In genomic region chr4:156512622-156513021, GRCh38 we compare ENCODE assay signal across 21 cellular contexts.
DNase-seq lines count a peak whose midpoint lies in the region; ATAC-seq and TF ChIP-seq lines count a peak whose summit lies in the region.
"Had no signal": no experiment of that assay in that cellular context is flagged by ENCODE, and none has a peak within 500 bp of the region (broad histone marks: within the 10 kb centered on the region; RNA-seq: fewer than 3 reads in every experiment).

No MANE protein-coding gene starts in this region.

- ATAC-seq in IMR-90 (ENCODE audit: low read depth) (peak; percentile 53; the same call in 1 of the 2 replicates), GM19463 (IDR thresholded peaks at IDR 0.05; ENCODE audit: unreplicated experiment) (no peak)
- no peak for ATAC-seq in effector memory CD8-positive, alpha-beta T cell (replicated peaks)
- ATAC-seq in stimulated activated naive CD8-positive, alpha-beta T cell treated with anti-CD3 and anti-CD28 coated beads, Interleukin-15, amount 100 ng/mL, for 72 hours, result no peak
- ATAC-seq: stimulated activated effector memory CD8-positive, alpha-beta T cell treated with anti-CD3 and anti-CD28 coated beads, Interleukin-12 subunit alpha, Interleukin-12 subunit beta, amount 100 ng/mL, for 72 hours had no signal

- H3K27me3 ChIP-seq in IMR-90 (ENCODE audit: control insufficient read depth, insufficient read depth, low read length) (no peaks in the 10 kb centered on the region), adipocyte (replicated peaks; ENCODE audit: control insufficient read depth, insufficient read depth, low read length) (no peaks in the 10 kb centered on the region)
- H3K27me3 ChIP-seq: thyroid gland had no signal

- H3K4ac ChIP-seq in IMR-90 (ENCODE audit: low read depth, low read length), result no peak overlapping the region

- no peak overlapping the region for H3K4me3 Mint-ChIP-seq in effector memory CD8-positive, alpha-beta T cell
- H3K4me3 Mint-ChIP-seq in stimulated activated naive CD8-positive, alpha-beta T cell treated with anti-CD3 and anti-CD28 coated beads, Interleukin-15, amount 100 ng/mL, for 72 hours, result no peak overlapping the region
- H3K4me3 Mint-ChIP-seq: central memory CD8-positive, alpha-beta T cell; mesothelial cell of epicardium; nephron progenitor cell; stimulated activated effector memory CD8-positive, alpha-beta T cell treated with anti-CD3 and anti-CD28 coated beads, Interleukin-12 subunit alpha, Interleukin-12 subunit beta, amount 100 ng/mL, for 72 hours had no signal

- no peak overlapping the region for H2BK20ac ChIP-seq in IMR-90 (ENCODE audit: low read depth, low read length)

- no peak overlapping the region for H3K18ac ChIP-seq in IMR-90 (ENCODE audit: low read depth, low read length)

- no peak overlapping the region for H4K91ac ChIP-seq in IMR-90 (ENCODE audit: insufficient read depth, low read depth, low read length)

- in situ Hi-C loops in IMR-90 (cut with MboI; ENCODE audit: low sequenced_read_pairs), result no loop called here

- H3K9ac ChIP-seq in IMR-90 (ENCODE audit: low read depth, low read length) (no peak overlapping the region), adipocyte (ENCODE audit: low read length) (no peak overlapping the region)

- no peak overlapping the region for H3K14ac ChIP-seq in IMR-90 (replicated peaks; ENCODE audit: low read depth, low read length)

- H3K56ac ChIP-seq in IMR-90 (ENCODE audit: extremely low read depth, insufficient read depth, low read length), result no peak overlapping the region

- no peak overlapping the region for H3K27ac Mint-ChIP-seq in effector memory CD8-positive, alpha-beta T cell
- H3K27ac Mint-ChIP-seq in stimulated activated naive CD8-positive, alpha-beta T cell treated with anti-CD3 and anti-CD28 coated beads, Interleukin-15, amount 100 ng/mL, for 72 hours, result no peak overlapping the region
- H3K27ac Mint-ChIP-seq: mesothelial cell of epicardium; nephron progenitor cell; progenitor cell of endocrine pancreas; stimulated activated effector memory CD8-positive, alpha-beta T cell treated with anti-CD3 and anti-CD28 coated beads, Interleukin-12 subunit alpha, Interleukin-12 subunit beta, amount 100 ng/mL, for 72 hours had no signal

- peaks cover 4% of the 10 kb centered on the region; the same call in 1 of the 2 replicates for H3K9me1 ChIP-seq in IMR-90 (ENCODE audit: insufficient read depth, low read length)

- no peak overlapping the region for H2AK9ac ChIP-seq in IMR-90 (replicated peaks; ENCODE audit: low read depth, low read length, poor library complexity)

- TF ChIP-seq CTCF in AG10803 (conservative IDR thresholded peaks at IDR 0.05; ENCODE audit: low read length) (no peak), IMR-90 (conservative IDR thresholded peaks at IDR 0.05; ENCODE audit: low read depth, low read length) (no peak)

- no peak overlapping the region for H3K4me2 ChIP-seq in IMR-90 (ENCODE audit: low read depth, low read length)

- H2BK5ac ChIP-seq in IMR-90 (ENCODE audit: low read depth, low read length, poor library complexity, severe bottlenecking), result no peak overlapping the region

- H3K4me1 ChIP-seq in IMR-90 (ENCODE audit: control insufficient read depth, insufficient read depth, low read length) (no peaks in the 10 kb centered on the region), adipocyte (ENCODE audit: control insufficient read depth, insufficient read depth, low read length) (no peaks in the 10 kb centered on the region)
- H3K4me1 ChIP-seq: thyroid gland had no signal

- H2AFZ ChIP-seq in IMR-90 (replicated peaks; ENCODE audit: low read length, poor library complexity), result no peak overlapping the region

- H3K4me3 ChIP-seq in AG10803 (ENCODE audit: low read length) (no peak overlapping the region), IMR-90 (ENCODE audit: insufficient read depth, low read depth, low read length) (no peak overlapping the region), adipocyte (ENCODE audit: low read length) (no peak overlapping the region)
- H3K4me3 ChIP-seq: thyroid gland had no signal

- H3K4me1 Mint-ChIP-seq in effector memory CD8-positive, alpha-beta T cell (ENCODE audit: low read depth in 2 of 2), result no peaks in the 10 kb centered on the region
- no peaks in the 10 kb centered on the region for H3K4me1 Mint-ChIP-seq in stimulated activated naive CD8-positive, alpha-beta T cell treated with anti-CD3 and anti-CD28 coated beads, Interleukin-15, amount 100 ng/mL, for 72 hours
- H3K4me1 Mint-ChIP-seq: central memory CD8-positive, alpha-beta T cell; stimulated activated effector memory CD8-positive, alpha-beta T cell treated with anti-CD3 and anti-CD28 coated beads, Interleukin-12 subunit alpha, Interleukin-12 subunit beta, amount 100 ng/mL, for 72 hours had no signal

- intact Hi-C loops in IMR-90 (cut with micrococcal nuclease), result no loop called here

- TF ChIP-seq POLR2A in IMR-90 (IDR thresholded peaks at IDR 0.05; ENCODE audit: low read depth, low read length), result no peak

- CTCF ChIA-PET in IMR-90 (lab: Yijun Ruan, JAX), result no interaction called here

- dilution Hi-C loops in IMR-90 (cut with HindIII; ENCODE audit: low sequenced_read_pairs, unreplicated experiment), result no loop called here

- H3K23ac ChIP-seq in IMR-90 (ENCODE audit: low read depth, low read length), result no peak overlapping the region

- H3K27me3 Mint-ChIP-seq in effector memory CD8-positive, alpha-beta T cell, result no peaks in the 10 kb centered on the region
- no peaks in the 10 kb centered on the region for H3K27me3 Mint-ChIP-seq in stimulated activated naive CD8-positive, alpha-beta T cell treated with anti-CD3 and anti-CD28 coated beads, Interleukin-15, amount 100 ng/mL, for 72 hours
- H3K27me3 Mint-ChIP-seq: central memory CD8-positive, alpha-beta T cell; progenitor cell of endocrine pancreas had no signal

- whole genome bisulfite sequencing in IMR-90 (ENCODE audit: extremely low coverage in 2 of 2, insufficient read length in 1 of 2), 2 experiments, result no CpG with 5 or more reads among the region's 2 CpGs

- POLR2A ChIA-PET in IMR-90 (lab: Charles Lee; ENCODE audit: unreplicated experiment), result no interaction called here

- H3K9me3 ChIP-seq in IMR-90 (ENCODE audit: control insufficient read depth, insufficient read depth, low read length), result no peaks in the 10 kb centered on the region
- H3K9me3 ChIP-seq in adipocyte (ENCODE audit: control insufficient read depth, low read length), result no peaks in the 10 kb centered on the region
- H3K9me3 ChIP-seq: thyroid gland had no signal

- no peak overlapping the region for H4K5ac ChIP-seq in IMR-90 (ENCODE audit: low read depth, low read length)

- no peaks in the 10 kb centered on the region for H3K36me3 Mint-ChIP-seq in effector memory CD8-positive, alpha-beta T cell (ENCODE audit: insufficient read depth)
- H3K36me3 Mint-ChIP-seq: stimulated activated effector memory CD8-positive, alpha-beta T cell treated with anti-CD3 and anti-CD28 coated beads, Interleukin-12 subunit alpha, Interleukin-12 subunit beta, amount 100 ng/mL, for 72 hours had no signal

- no peak overlapping the region for H3K27ac ChIP-seq in IMR-90 (ENCODE audit: insufficient read depth, low read length)
- H3K27ac ChIP-seq: thyroid gland had no signal

- H3K9me3 Mint-ChIP-seq in effector memory CD8-positive, alpha-beta T cell, result peaks cover 10 to 13% of the 10 kb centered on the region in 2 donors
- H3K9me3 Mint-ChIP-seq in stimulated activated naive CD8-positive, alpha-beta T cell treated with anti-CD3 and anti-CD28 coated beads, Interleukin-15, amount 100 ng/mL, for 72 hours, result peaks cover 8 to 24% of the 10 kb centered on the region in 2 donors

- DNase-seq in AG10803 (ENCODE audit: low read depth) (peak; percentile 21), IMR-90 (peak; percentile 42), adipocyte (ENCODE audit: low read depth) (peak; percentile 19), iris pigment epithelial cell (ENCODE audit: low read depth) (peak; percentile 66), germinal center (ENCODE audit: low spot score) (no peak)
- DNase-seq in effector memory CD8-positive, alpha-beta T cell, result no peak
- DNase-seq in stimulated activated naive CD8-positive, alpha-beta T cell treated with anti-CD3 and anti-CD28 coated beads, Interleukin-15, amount 100 ng/mL, for 72 hours, result no peak
- DNase-seq: activated CD4-positive, alpha-beta T cell treated with anti-CD3 and anti-CD28 coated beads for 1 hour; effector CD8-positive, alpha-beta T cell; foreskin melanocyte; NCI-H1105 treated with DMSO at 0.1 percent for 48 hours; NCI-H2171 treated with DMSO at 0.1 percent for 48 hours; nephron progenitor cell; stimulated activated CD4-positive, alpha-beta T cell treated with anti-CD3 and anti-CD28 coated beads, Interleukin-12 subunit alpha, Interleukin-12 subunit beta, amount 100 ng/mL, for 4 hours; T-helper 9 cell had no signal

- no peaks in the 10 kb centered on the region for H4K20me1 ChIP-seq in IMR-90 (ENCODE audit: insufficient read depth, low read length)

- TF ChIP-seq RAD21 in IMR-90 (IDR thresholded peaks at IDR 0.05; ENCODE audit: low read length), result no peak

- no peaks in the 10 kb centered on the region for H3K79me1 ChIP-seq in IMR-90 (ENCODE audit: low read depth in 1 of 2, low read length in 2 of 2)

- H3K36me3 ChIP-seq in IMR-90 (ENCODE audit: control insufficient read depth, insufficient read depth, low read length), result no peaks in the 10 kb centered on the region
- H3K36me3 ChIP-seq in adipocyte (ENCODE audit: control insufficient read depth, insufficient read depth, low read length, severe bottlenecking), result no peaks in the 10 kb centered on the region
- H3K36me3 ChIP-seq: thyroid gland had no signal

- no peak overlapping the region for H4K8ac ChIP-seq in IMR-90 (ENCODE audit: low read depth in 2 of 2, low read length in 2 of 2)

- BruUV-seq in IMR-90 (replicated peaks; lab: Mats Ljungman, UMichigan), result no TSS peak

- no peak overlapping the region for H2AK5ac ChIP-seq in IMR-90 (ENCODE audit: low read depth, low read length)

- H2BK15ac ChIP-seq in IMR-90 (ENCODE audit: low read depth, low read length), result no peak overlapping the region

- H2BK120ac ChIP-seq in IMR-90 (ENCODE audit: low read depth, low read length), result no peak overlapping the region

TF ChIP-seq in IMR-90, 13 proteins besides CTCF, POLR2A, EP300 and RAD21:
- no peak for TF ChIP-seq BHLHE40 (IDR thresholded peaks at IDR 0.05; ENCODE audit: low read depth, low read length)

Comparison
In these comparisons a context has a peak if more than half of its experiments do, and no peak if none do; other contexts are left out.
1. DNase-seq: peak in AG10803 (single experiment), IMR-90 (single experiment), adipocyte (single experiment) and iris pigment epithelial cell (single experiment); none in effector memory CD8-positive, alpha-beta T cell (0 of 3), stimulated activated naive CD8-positive, alpha-beta T cell treated with anti-CD3 and anti-CD28 coated beads, Interleukin-15, amount 100 ng/mL, for 72 hours (0 of 2) and germinal center (single experiment).